ENCODE assay signal across 28 cellular contexts in genomic region chr20:8851446-8851845, GRCh38.
"Had no signal": no experiment of that assay in that cellular context is flagged by ENCODE, and none has a peak within 500 bp of the region (broad histone marks: within the 10 kb centered on the region; RNA-seq: fewer than 3 reads in every experiment).

No MANE protein-coding gene starts in this region.

- H3K4me3 ChIP-seq: SJSA1 had no signal

- H3K27me3 Mint-ChIP-seq: activated B cell treated with CpG ODN at 0.5 μM for 24 hours; activated CD4-positive, alpha-beta memory T cell treated with anti-CD3 and anti-CD28 coated beads for 36 hours; activated naive CD4-positive, alpha-beta T cell treated with anti-CD3 and anti-CD28 coated beads, Interleukin-2, amount 10 ng/mL, durations not matched to agents 7 days and 5 days; activated naive CD8-positive, alpha-beta T cell; activated naive CD8-positive, alpha-beta T cell treated with anti-CD3 and anti-CD28 coated beads, Interleukin-2, amount 50 U/mL, for 24 hours had no signal

- H3K36me3 ChIP-seq: brain microvascular endothelial cell, SJSA1 had no signal

- H3K27ac Mint-ChIP-seq: activated B cell treated with CpG ODN at 0.5 μM for 24 hours; activated CD4-positive, alpha-beta memory T cell treated with anti-CD3 and anti-CD28 coated beads for 36 hours; activated naive CD4-positive, alpha-beta T cell treated with anti-CD3 and anti-CD28 coated beads, Interleukin-2, amount 10 ng/mL, durations not matched to agents 7 days and 5 days; activated naive CD8-positive, alpha-beta T cell; activated naive CD8-positive, alpha-beta T cell treated with anti-CD3 and anti-CD28 coated beads, Interleukin-2, amount 50 U/mL, for 24 hours had no signal

- ATAC-seq: activated naive CD8-positive, alpha-beta T cell treated with anti-CD3 and anti-CD28 coated beads, Interleukin-2, amount 50 U/mL, for 24 hours; Panc1 had no signal

- DNase-seq: activated B cell treated with CpG ODN at 0.5 μM for 24 hours; activated CD4-positive, alpha-beta memory T cell treated with anti-CD3 and anti-CD28 coated beads for 36 hours; activated CD4-positive, alpha-beta T cell treated with anti-CD3 and anti-CD28 coated beads for 4 hours; activated CD4-positive, alpha-beta T cell treated with anti-CD3 and anti-CD28 coated beads, Interleukin-2, amount 50 U/mL, for 1 hour; activated CD4-positive, CD25-positive, alpha-beta regulatory T cell treated with anti-CD3 and anti-CD28 coated beads, Interleukin-2, amount 50 U/mL, for 72 hours; activated CD8-positive, alpha-beta memory T cell treated with anti-CD3 and anti-CD28 coated beads, Interleukin-2, amount 50 U/mL, for 48 hours; activated effector memory CD4-positive, alpha-beta T cell treated with Interleukin-2 at 50 U/mL for 16 hours; activated naive CD4-positive, alpha-beta T cell treated with anti-CD3 and anti-CD28 coated beads, Interleukin-2, amount 10 ng/mL, durations not matched to agents 7 days and 5 days; activated naive CD8-positive, alpha-beta T cell treated with anti-CD3 and anti-CD28 coated beads, Interleukin-2, amount 50 U/mL, for 24 hours; activated T-cell treated with anti-CD3 and anti-CD28 coated beads, Interleukin-2, amount 50 U/mL, for 48 hours; anterior cingulate cortex; brain microvascular endothelial cell; central memory CD4-positive, alpha-beta T cell; NCI-H1105; NCI-H1417 treated with DMSO at 0.1 percent for 48 hours; NCI-H187 treated with DMSO at 0.1 percent for 48 hours; NCI-H2081 treated with DMSO at 0.1 percent for 48 hours; NCI-H226; NCI-H524 treated with DMSO at 0.1 percent for 48 hours; SHP77; SW 1271; T-helper 1 cell; T-helper 2 cell; T-helper 9 cell had no signal

- H3K9me3 ChIP-seq: SJSA1 had no signal

- H3K4me3 Mint-ChIP-seq: activated B cell treated with CpG ODN at 0.5 μM for 24 hours; activated CD4-positive, alpha-beta memory T cell treated with anti-CD3 and anti-CD28 coated beads for 36 hours; activated naive CD4-positive, alpha-beta T cell treated with anti-CD3 and anti-CD28 coated beads, Interleukin-2, amount 10 ng/mL, durations not matched to agents 7 days and 5 days; activated naive CD8-positive, alpha-beta T cell; activated naive CD8-positive, alpha-beta T cell treated with anti-CD3 and anti-CD28 coated beads, Interleukin-2, amount 50 U/mL, for 24 hours had no signal

- H3K27ac ChIP-seq: brain microvascular endothelial cell, SJSA1, VCaP had no signal

- H3K4me1 Mint-ChIP-seq: activated B cell treated with CpG ODN at 0.5 μM for 24 hours; activated naive CD4-positive, alpha-beta T cell treated with anti-CD3 and anti-CD28 coated beads, Interleukin-2, amount 10 ng/mL, durations not matched to agents 7 days and 5 days; activated naive CD8-positive, alpha-beta T cell treated with anti-CD3 and anti-CD28 coated beads, Interleukin-2, amount 50 U/mL, for 24 hours had no signal

- H3K36me3 Mint-ChIP-seq: activated CD4-positive, alpha-beta memory T cell treated with anti-CD3 and anti-CD28 coated beads for 36 hours; activated naive CD4-positive, alpha-beta T cell treated with anti-CD3 and anti-CD28 coated beads, Interleukin-2, amount 10 ng/mL, durations not matched to agents 7 days and 5 days; activated naive CD8-positive, alpha-beta T cell had no signal

- H3K9me3 Mint-ChIP-seq: activated B cell treated with CpG ODN at 0.5 μM for 24 hours; activated CD4-positive, alpha-beta memory T cell treated with anti-CD3 and anti-CD28 coated beads for 36 hours; activated naive CD4-positive, alpha-beta T cell treated with anti-CD3 and anti-CD28 coated beads, Interleukin-2, amount 10 ng/mL, durations not matched to agents 7 days and 5 days; activated naive CD8-positive, alpha-beta T cell treated with anti-CD3 and anti-CD28 coated beads, Interleukin-2, amount 50 U/mL, for 24 hours had no signal

- H3K27me3 ChIP-seq: brain microvascular endothelial cell, SJSA1 had no signal
